In genomic region chr16:84786605-84787302, GRCh38 we compare ENCODE assay signal across 17 cellular contexts. TPM values are rescaled to one million over a fixed set of nuclear protein-coding genes. Genes with fewer than 3 reads are reported as not detected.
DNase-seq lines count a peak whose midpoint lies in the region; FAIRE-seq and TF ChIP-seq lines count a peak whose summit lies in the region.
"Had no signal": no experiment of that assay in that cellular context is flagged by ENCODE, and none has a peak within 500 bp of the region (broad histone marks: within the 10 kb centered on the region; RNA-seq: fewer than 3 reads in every experiment).

No MANE protein-coding gene starts in this region.

- H3K4me3 ChIP-seq in endocrine pancreas (ENCODE audit: control insufficient read depth, insufficient read depth, low read length), result no peak overlapping the region
- no peak overlapping the region for H3K4me3 ChIP-seq in small intestine (ENCODE audit: low read depth in 1 of 2, low read length in 2 of 2)

- H3K9me3 ChIP-seq in endocrine pancreas (ENCODE audit: control insufficient read depth, low read length) (no peaks in the 10 kb centered on the region), small intestine (ENCODE audit: control insufficient read depth, low read depth) (no peaks in the 10 kb centered on the region)

- FAIRE-seq in small intestine (lab: Jason Lieb, UNC), result no peak
- FAIRE-seq: GM12892, TTC549 had no signal

- WGBS in small intestine, 3 donors, result 26 to 60% (median 47%) methylated on average over 13 of the region's 13 CpGs

- H3K4me1 ChIP-seq in endocrine pancreas (ENCODE audit: control insufficient read depth, insufficient read depth, low read length) (no peaks in the 10 kb centered on the region), small intestine (ENCODE audit: control insufficient read depth in 2 of 2, insufficient read depth in 1 of 2, low read depth in 1 of 2, low read length in 1 of 2) (peaks cover 0 to 14% of the 10 kb centered on the region in 2 donors)

- no peaks in the 10 kb centered on the region for H3K36me3 ChIP-seq in endocrine pancreas (ENCODE audit: control insufficient read depth, insufficient read depth, low read length)
- H3K36me3 ChIP-seq in small intestine (ENCODE audit: control insufficient read depth in 2 of 2, insufficient read depth in 2 of 2, low read length in 2 of 2), result no peaks in the 10 kb centered on the region

- H3K9ac ChIP-seq in endocrine pancreas (ENCODE audit: control insufficient read depth, insufficient read depth, low read length), result peak overlapping the region; percentile 31

- no peaks in the 10 kb centered on the region for H3K27me3 ChIP-seq in endocrine pancreas (ENCODE audit: control insufficient read depth, insufficient read depth, low read length)
- H3K27me3 ChIP-seq in small intestine (ENCODE audit: control insufficient read depth in 2 of 2, insufficient read depth in 2 of 2, low read length in 2 of 2), result no peaks in the 10 kb centered on the region

- DNase-seq in NCI-H2107 treated with DMSO at 0.1 percent for 48 hours (lab: John Stamatoyannopoulos, UW; ENCODE audit: unreplicated experiment) (peak; percentile 74), NCI-H2107 (lab: John Stamatoyannopoulos, UW) (no peak), NCI-H510A (lab: John Stamatoyannopoulos, UW) (peak; percentile 75), small intestine (peak; percentile 86), GM13976 (ENCODE audit: low spot score) (no peak), CD1c-positive myeloid dendritic cell (ENCODE audit: extremely low spot score) (no peak), NCI-H1930 (lab: John Stamatoyannopoulos, UW) (no peak)
- DNase-seq: activated CD4-positive, alpha-beta T cell treated with anti-CD3 and anti-CD28 coated beads, Interleukin-2, amount 50 U/mL, for 4 hours; CD4-positive, CD25-positive, alpha-beta regulatory T cell; naive thymus-derived CD4-positive, alpha-beta T cell; NCI-H524 treated with DMSO at 0.1 percent for 48 hours; SIG-M5; stimulated activated CD8-positive, alpha-beta memory T cell treated with anti-CD3 and anti-CD28 coated beads, Interleukin-4, amount 100 ng/mL, for 48 hours had no signal

- TF ChIP-seq CTCF in GM13976 (IDR thresholded peaks at IDR 0.05; ENCODE audit: borderline replicate concordance, control extremely low read depth, extremely low read depth, insufficient read depth, missing control alignments), result no peak

- in situ Hi-C loops in GM13976 (cut with MboI; ENCODE audit: low sequenced_read_pairs, unreplicated experiment), result no loop called here

- peak overlapping the region in 1 of 2 donors; percentile 28 for H3K27ac ChIP-seq in small intestine (ENCODE audit: low read depth in 1 of 2, low read length in 1 of 2)
- H3K27ac ChIP-seq: epithelial cell of prostate had no signal

RNA-seq across cellular contexts. Expression of gene CRISPLD2, which starts 33.0 kb away (rescaled TPM):
- polyA plus RNA-seq in small intestine, result 10 to 100 TPM in 1 of 3 donors, 1 to 10 TPM in 1, under 1 TPM in 1; 0.89 to 31.4 (median 4.6) TPM

Comparison
In these comparisons a context has a peak if more than half of its experiments do, and no peak if none do; other contexts are left out.
1. DNase-seq: peak in NCI-H2107 treated with DMSO at 0.1 percent for 48 hours (single experiment), NCI-H510A (single experiment) and small intestine (single experiment); none in NCI-H2107 (single experiment), GM13976 (single experiment), CD1c-positive myeloid dendritic cell (single experiment) and NCI-H1930 (0 of 2).